ENCODE assay signal across 23 cellular contexts in the genomic region with DNA sequence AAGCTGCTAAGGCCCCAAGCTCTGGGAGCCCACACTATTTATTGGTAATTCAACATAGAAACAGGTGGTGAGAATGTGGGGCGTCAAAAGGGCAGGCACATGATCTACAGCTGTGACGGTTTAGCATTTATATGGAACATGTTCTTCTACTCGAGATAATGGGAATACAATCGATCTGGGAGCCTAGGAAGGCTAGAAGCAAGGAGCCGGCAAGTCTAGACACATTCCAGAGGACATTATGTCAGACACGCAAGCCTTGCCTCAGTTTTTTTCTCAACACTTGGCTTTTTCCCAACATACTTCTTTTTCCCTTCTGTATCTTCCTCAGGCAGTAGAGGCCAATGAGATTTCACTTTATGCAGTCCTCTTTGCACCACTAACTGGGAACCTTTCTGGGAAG.
"Had no signal": no experiment of that assay in that cellular context is flagged by ENCODE, and none has a peak within 500 bp of the region (broad histone marks: within the 10 kb centered on the region; RNA-seq: fewer than 3 reads in every experiment).

No MANE protein-coding gene starts in this region.

- DNase-seq: effector CD4-positive, alpha-beta T cell; immature natural killer cell; left cardiac atrium; left ventricle myocardium inferior; lower lobe of right lung; natural killer cell; ovary; sigmoid colon; stimulated activated CD4-positive, alpha-beta T cell treated with anti-CD3 and anti-CD28 coated beads, Interleukin-2, amount 100 ng/mL, for 24 hours; stimulated activated CD4-positive, alpha-beta T cell treated with anti-CD3 and anti-CD28 coated beads, Interleukin-4, amount 100 ng/mL, for 4 hours; stimulated activated naive B cell treated with anti-CD40 and anti-IgM and Interleukin-4, amounts not matched to agents 10 μg/mL and 1 μg/mL and 100 μg/mL, for 72 hours; stimulated activated naive CD8-positive, alpha-beta T cell treated with anti-CD3 and anti-CD28 coated beads, Interleukin-15, amount 100 ng/mL, for 72 hours; testis; transverse colon had no signal

- H3K36me3 ChIP-seq: left ventricle myocardium inferior, lower lobe of right lung, ovary, right atrium auricular region, sigmoid colon, transverse colon had no signal

- H3K27ac ChIP-seq: coronary artery, left ventricle myocardium inferior, lower lobe of right lung, ovary, right atrium auricular region, sigmoid colon, testis, transverse colon had no signal

- H3K27ac Mint-ChIP-seq: immature natural killer cell; memory B cell; mesothelial cell of epicardium; natural killer cell; stimulated activated naive B cell treated with anti-CD40 and anti-IgM and Interleukin-4, amounts not matched to agents 10 μg/mL and 1 μg/mL and 100 μg/mL, for 72 hours; stimulated activated naive CD8-positive, alpha-beta T cell treated with anti-CD3 and anti-CD28 coated beads, Interleukin-15, amount 100 ng/mL, for 72 hours had no signal

- H3K27me3 Mint-ChIP-seq: memory B cell; stimulated activated naive B cell treated with anti-CD40 and anti-IgM and Interleukin-4, amounts not matched to agents 10 μg/mL and 1 μg/mL and 100 μg/mL, for 72 hours; stimulated activated naive CD8-positive, alpha-beta T cell treated with anti-CD3 and anti-CD28 coated beads, Interleukin-15, amount 100 ng/mL, for 72 hours had no signal

- H3K4me3 Mint-ChIP-seq: immature natural killer cell; memory B cell; mesothelial cell of epicardium; natural killer cell; neural crest cell; stimulated activated naive B cell treated with anti-CD40 and anti-IgM and Interleukin-4, amounts not matched to agents 10 μg/mL and 1 μg/mL and 100 μg/mL, for 72 hours; stimulated activated naive CD8-positive, alpha-beta T cell treated with anti-CD3 and anti-CD28 coated beads, Interleukin-15, amount 100 ng/mL, for 72 hours had no signal

- H3K36me3 Mint-ChIP-seq: immature natural killer cell; memory B cell; mesothelial cell of epicardium; stimulated activated naive B cell treated with anti-CD40 and anti-IgM and Interleukin-4, amounts not matched to agents 10 μg/mL and 1 μg/mL and 100 μg/mL, for 72 hours had no signal

- H3K4me3 ChIP-seq: coronary artery, left ventricle myocardium inferior, lower lobe of right lung, ovary, right atrium auricular region, sigmoid colon, skin epidermis, testis, transverse colon had no signal

- ATAC-seq: esophagus mucosa; left cardiac atrium; natural killer cell; stimulated activated naive B cell treated with anti-CD40 and anti-IgM and Interleukin-4, amounts not matched to agents 10 μg/mL and 1 μg/mL and 100 μg/mL, for 72 hours; stimulated activated naive CD8-positive, alpha-beta T cell treated with anti-CD3 and anti-CD28 coated beads, Interleukin-15, amount 100 ng/mL, for 72 hours had no signal

- FAIRE-seq: frontal cortex, keratinocyte had no signal

- H3K9me3 ChIP-seq: left ventricle myocardium inferior, lower lobe of right lung, ovary, right atrium auricular region, sigmoid colon, testis, transverse colon had no signal

- H3K4me1 Mint-ChIP-seq: immature natural killer cell; memory B cell; mesothelial cell of epicardium; natural killer cell; neural crest cell; stimulated activated naive B cell treated with anti-CD40 and anti-IgM and Interleukin-4, amounts not matched to agents 10 μg/mL and 1 μg/mL and 100 μg/mL, for 72 hours; stimulated activated naive CD8-positive, alpha-beta T cell treated with anti-CD3 and anti-CD28 coated beads, Interleukin-15, amount 100 ng/mL, for 72 hours had no signal

- H3K27me3 ChIP-seq: ovary, right atrium auricular region, sigmoid colon, testis, transverse colon had no signal

- H3K4me1 ChIP-seq: left ventricle myocardium inferior, lower lobe of right lung, right atrium auricular region, sigmoid colon, testis, transverse colon had no signal
